10 cellular contexts compared by ENCODE assay signal in genomic region chr1:161389158-161389557, GRCh38. TPM values are rescaled to one million over a fixed set of nuclear protein-coding genes. Genes with fewer than 3 reads are reported as not detected.
DNase-seq lines count a peak whose midpoint lies in the region; ATAC-seq and TF ChIP-seq lines count a peak whose summit lies in the region.
"Not testable (repeated sequence)": the region's sequence is repeated elsewhere in the genome, so short reads cannot be mapped to it uniquely, and the experiment has no call there.
"Had no signal": no experiment of that assay in that cellular context is flagged by ENCODE, and none has a peak within 500 bp of the region (broad histone marks: within the 10 kb centered on the region; RNA-seq: fewer than 3 reads in every experiment).

No MANE protein-coding gene starts in this region.

- H2BK15ac ChIP-seq in IMR-90 (ENCODE audit: low read depth, low read length) = peak overlapping the region; percentile 97; the same call in 1 of the 3 replicates

- H3K9me1 ChIP-seq in IMR-90 (ENCODE audit: insufficient read depth, low read length) = not testable (repeated sequence)

- peak overlapping the region; percentile 41 to 72 (median 64) for H3K4me3 ChIP-seq in BLaER1 treated with 17β-estradiol and CSF1 and Interleukin-3, amounts not matched to agents 10 nM and 100 nM
- not testable (repeated sequence) for H3K4me3 ChIP-seq in IMR-90 (ENCODE audit: insufficient read depth, low read depth, low read length)
- H3K4me3 ChIP-seq in WERI-Rb-1 (ENCODE audit: low read depth, low read length) = peak overlapping the region; percentile 68
- peak overlapping the region; percentile 49 for H3K4me3 ChIP-seq in astrocyte of the cerebellum (ENCODE audit: low read depth, low read length)
- peak overlapping the region; percentile 68 to 84 for H3K4me3 ChIP-seq in neutrophil (ENCODE audit: low read depth in 1 of 2, low read length in 1 of 2)
- peak overlapping the region; percentile 65 for H3K4me3 ChIP-seq in suprapubic skin

- not testable (repeated sequence) for H3K4ac ChIP-seq in IMR-90 (ENCODE audit: low read depth, low read length)

- peak overlapping the region; percentile 68 to 84 (median 80) for H3K9ac ChIP-seq in BLaER1 treated with 17β-estradiol and CSF1 and Interleukin-3, amounts not matched to agents 10 nM and 100 nM
- not testable (repeated sequence) for H3K9ac ChIP-seq in IMR-90 (ENCODE audit: low read depth, low read length)

- not testable (repeated sequence) for H2AK9ac ChIP-seq in IMR-90 (replicated peaks; ENCODE audit: low read depth, low read length, poor library complexity)

- not testable (repeated sequence) for H2BK120ac ChIP-seq in IMR-90 (ENCODE audit: low read depth, low read length)

- H3K9me3 ChIP-seq in BLaER1 treated with 17β-estradiol and CSF1 and Interleukin-3, amounts not matched to agents 10 nM and 100 nM (replicated peaks in 1 of 11); IMR-90 (ENCODE audit: control insufficient read depth, insufficient read depth, low read length); WERI-Rb-1 (ENCODE audit: severe bottlenecking); neutrophil; suprapubic skin: not testable (repeated sequence)

- dilution Hi-C loops in IMR-90 (cut with HindIII; ENCODE audit: low sequenced_read_pairs, unreplicated experiment) = not testable (repeated sequence)

- not testable (repeated sequence) for H2AFZ ChIP-seq in IMR-90 (replicated peaks; ENCODE audit: low read length, poor library complexity)

- H3K56ac ChIP-seq in IMR-90 (ENCODE audit: extremely low read depth, insufficient read depth, low read length) = peak overlapping the region; percentile 90; the same call in 1 of the 2 replicates

- intact Hi-C loops in IMR-90 (cut with micrococcal nuclease) = loop anchor here (10.0 kb wide), 2 partner anchors 1554 to 1576 kb away; no protein-coding TSS in a partner anchor

- H2BK20ac ChIP-seq in IMR-90 (ENCODE audit: low read depth, low read length) = not testable (repeated sequence)

- H3K27ac ChIP-seq in BLaER1 treated with 17β-estradiol and CSF1 and Interleukin-3, amounts not matched to agents 10 nM and 100 nM = peak overlapping the region in 10 of 11 experiments; percentile 65 to 95 (median 84); a peak in 20 of 22 replicates
- H3K27ac ChIP-seq in IMR-90 (ENCODE audit: insufficient read depth, low read length) = not testable (repeated sequence)
- H3K27ac ChIP-seq in WERI-Rb-1 (peak overlapping the region; percentile 67), epithelial cell of prostate (peak overlapping the region; percentile 83), layer of hippocampus (ENCODE audit: low read depth, low read length) (peak overlapping the region; percentile 94), neutrophil (peak overlapping the region; percentile 86), suprapubic skin (peak overlapping the region; percentile 95)

- 91% methylated on average over 10 of the region's 16 CpGs; no CpG with 5 or more reads in 1 of the 2 experiments for WGBS in IMR-90 (ENCODE audit: extremely low coverage in 2 of 2, insufficient read length in 1 of 2), 2 experiments
- WGBS in suprapubic skin = 46% methylated on average over 16 of the region's 16 CpGs

- H4K5ac ChIP-seq in IMR-90 (ENCODE audit: low read depth, low read length) = not testable (repeated sequence)

- POLR2A ChIA-PET in IMR-90 (lab: Charles Lee; ENCODE audit: unreplicated experiment) = not testable (repeated sequence)

- peaks cover 16 to 33% (median 18%) of the 10 kb centered on the region in 10 experiments for H3K4me1 ChIP-seq in BLaER1 treated with 17β-estradiol and CSF1 and Interleukin-3, amounts not matched to agents 10 nM and 100 nM
- not testable (repeated sequence) for H3K4me1 ChIP-seq in IMR-90 (ENCODE audit: control insufficient read depth, insufficient read depth, low read length)
- H3K4me1 ChIP-seq in neutrophil (ENCODE audit: control insufficient read depth in 1 of 2, insufficient read depth in 1 of 2, low read depth in 1 of 2, low read length in 1 of 2) (peaks cover 13 to 16% of the 10 kb centered on the region in 2 experiments), suprapubic skin (peaks cover 15% of the 10 kb centered on the region)

- not testable (repeated sequence) for H3K23ac ChIP-seq in IMR-90 (ENCODE audit: low read depth, low read length)

- H4K8ac ChIP-seq in IMR-90 (ENCODE audit: low read depth in 2 of 2, low read length in 2 of 2) = peak overlapping the region; percentile 95 to 100; a peak in 3 of 4 replicates

- H3K27me3 ChIP-seq in BLaER1 treated with 17β-estradiol and CSF1 and Interleukin-3, amounts not matched to agents 10 nM and 100 nM; IMR-90 (ENCODE audit: control insufficient read depth, insufficient read depth, low read length); WERI-Rb-1 (ENCODE audit: insufficient read depth, low read depth, severe bottlenecking); layer of hippocampus (ENCODE audit: control insufficient read depth, insufficient read depth, low read length); neutrophil; suprapubic skin: not testable (repeated sequence)

- not testable (repeated sequence) for TF ChIP-seq CTCF in IMR-90 (conservative IDR thresholded peaks at IDR 0.05; ENCODE audit: low read depth, low read length); WERI-Rb-1 (IDR thresholded peaks at IDR 0.05; ENCODE audit: low read depth, low read length); astrocyte of the cerebellum (IDR thresholded peaks at IDR 0.05; ENCODE audit: low read depth, low read length, missing control alignments); neutrophil (IDR thresholded peaks at IDR 0.05); suprapubic skin (IDR thresholded peaks at IDR 0.05)

- peak overlapping the region; percentile 91 for H2BK5ac ChIP-seq in IMR-90 (ENCODE audit: low read depth, low read length, poor library complexity, severe bottlenecking)

- TF ChIP-seq POLR2A in IMR-90 (IDR thresholded peaks at IDR 0.05; ENCODE audit: low read depth, low read length); suprapubic skin (IDR thresholded peaks at IDR 0.05): not testable (repeated sequence)

- not testable (repeated sequence) for H3K14ac ChIP-seq in IMR-90 (replicated peaks; ENCODE audit: low read depth, low read length)

- CTCF ChIA-PET in IMR-90 (lab: Yijun Ruan, JAX) = not testable (repeated sequence)

- not testable (repeated sequence) for H3K18ac ChIP-seq in IMR-90 (ENCODE audit: low read depth, low read length)

- not testable (repeated sequence) for TF ChIP-seq EP300 in suprapubic skin (IDR thresholded peaks at IDR 0.05)

- H4K91ac ChIP-seq in IMR-90 (ENCODE audit: insufficient read depth, low read depth, low read length) = not testable (repeated sequence)

- H2AK5ac ChIP-seq in IMR-90 (ENCODE audit: low read depth, low read length) = not testable (repeated sequence)

- DNase-seq in IMR-90; astrocyte of the cerebellum (ENCODE audit: low read depth); epithelial cell of prostate (ENCODE audit: low read depth, low spot score); suprapubic skin (ENCODE audit: low spot score in 2 of 2): not testable (repeated sequence)
- DNase-seq in WERI-Rb-1 = peak; percentile 7

- BruUV-seq in IMR-90 (replicated peaks; lab: Mats Ljungman, UMichigan) = TSS peak; percentile 98

- H3K4me2 ChIP-seq in BLaER1 treated with 17β-estradiol and CSF1 and Interleukin-3, amounts not matched to agents 10 nM and 100 nM = peak overlapping the region; percentile 73 to 95 (median 89)
- H3K4me2 ChIP-seq in IMR-90 (ENCODE audit: low read depth, low read length) = not testable (repeated sequence)

- H4K20me1 ChIP-seq in BLaER1 treated with 17β-estradiol and CSF1 and Interleukin-3, amounts not matched to agents 10 nM and 100 nM; IMR-90 (ENCODE audit: insufficient read depth, low read length): not testable (repeated sequence)

- in situ Hi-C loops in IMR-90 (cut with MboI; ENCODE audit: low sequenced_read_pairs); astrocyte of the cerebellum (cut with HindIII; ENCODE audit: low sequenced_read_pairs): not testable (repeated sequence)

- ATAC-seq in IMR-90 (ENCODE audit: low read depth) = not testable (repeated sequence)

- not testable (repeated sequence) for H3K79me1 ChIP-seq in IMR-90 (ENCODE audit: low read depth in 1 of 2, low read length in 2 of 2)

- not testable (repeated sequence) for H3K36me3 ChIP-seq in BLaER1 treated with 17β-estradiol and CSF1 and Interleukin-3, amounts not matched to agents 10 nM and 100 nM; IMR-90 (ENCODE audit: control insufficient read depth, insufficient read depth, low read length); WERI-Rb-1; neutrophil; suprapubic skin

- not testable (repeated sequence) for TF ChIP-seq RAD21 in IMR-90 (IDR thresholded peaks at IDR 0.05; ENCODE audit: low read length)

RNA-seq across cellular contexts. Expression of gene CFAP126, which starts 21.5 kb away (rescaled TPM):
- not detected in 2 replicates for total RNA-seq in IMR-90 (2012; rRNA removed)
- polyA plus RNA-seq in IMR-90 (2012; rRNA removed) = not detected in 2 replicates
- polyA plus RNA-seq in IMR-90 (2012; cell fraction: cytosol; rRNA removed) = not detected in 2 replicates
- polyA plus RNA-seq in IMR-90 (2012; cell fraction: nucleus; rRNA removed; ENCODE audit: low replicate concordance) = not detected in 2 replicates
- total RNA-seq in suprapubic skin = not detected
- total RNA-seq: dermis microvascular lymphatic vessel endothelial cell, RPMI7951 had no signal
